ENCODE assay signal across 8 cellular contexts in genomic region chrX:134423606-134424005, GRCh38. TPM values are rescaled to one million over a fixed set of nuclear protein-coding genes. Genes with fewer than 3 reads are reported as not detected.
A peak's percentile ranks its signal among the peaks of the same experiment; 100 is the strongest.
DNase-seq lines count a peak whose midpoint lies in the region; ATAC-seq and TF ChIP-seq lines count a peak whose summit lies in the region.

No MANE protein-coding gene starts in this region.

- H3K9me3 ChIP-seq in cardiac muscle cell (ENCODE audit: low read depth): no peaks in the 10 kb centered on the region
- no peaks in the 10 kb centered on the region for H3K9me3 ChIP-seq in PC-3 (ENCODE audit: low read length)
- H3K9me3 ChIP-seq in lower lobe of right lung: no peaks in the 10 kb centered on the region
- H3K9me3 ChIP-seq in right atrium auricular region: no peaks in the 10 kb centered on the region

- CTCF ChIA-PET in PC-3 (lab: Charles Lee): no interaction called here

- no peaks in the 10 kb centered on the region for H3K9me2 ChIP-seq in PC-3 (replicated peaks; ENCODE audit: low read length)

- peaks cover 35% of the 10 kb centered on the region for H3K36me3 Mint-ChIP-seq in activated naive CD8-positive, alpha-beta T cell treated with anti-CD3 and anti-CD28 coated beads, Interleukin-2, amount 50 U/mL, for 24 hours (ENCODE audit: low read depth)

- ATAC-seq in left cardiac atrium (no peak), PC-3 (peak; percentile 29; the same call in 1 of the 2 replicates), HG02571 (IDR thresholded peaks at IDR 0.05; ENCODE audit: unreplicated experiment) (no peak), lower lobe of right lung (no peak)
- no peak for ATAC-seq in activated naive CD8-positive, alpha-beta T cell treated with anti-CD3 and anti-CD28 coated beads, Interleukin-2, amount 50 U/mL, for 24 hours

- H3K4me1 Mint-ChIP-seq in activated naive CD8-positive, alpha-beta T cell treated with anti-CD3 and anti-CD28 coated beads, Interleukin-2, amount 50 U/mL, for 24 hours: no peaks in the 10 kb centered on the region

- POLR2A ChIA-PET in PC-3 (lab: Charles Lee; ENCODE audit: unreplicated experiment): no interaction called here

- no peaks in the 10 kb centered on the region for H3K27me3 ChIP-seq in cardiac muscle cell
- no peaks in the 10 kb centered on the region for H3K27me3 ChIP-seq in PC-3 (ENCODE audit: low read length)
- H3K27me3 ChIP-seq in lower lobe of right lung (ENCODE audit: low read depth): no peaks in the 10 kb centered on the region
- no peaks in the 10 kb centered on the region for H3K27me3 ChIP-seq in right atrium auricular region

- intact Hi-C loops in left cardiac atrium (cut with DNase I): no loop called here
- intact Hi-C loops in PC-3 (cut with micrococcal nuclease): loop anchor here (1.0 to 5.0 kb wide), 2 partner anchors 39 to 330 kb away; partner anchors contain the start of gene HPRT1
- intact Hi-C loops in lower lobe of right lung (cut with DNase I): no loop called here

- no peak overlapping the region for H3K4me3 Mint-ChIP-seq in activated naive CD8-positive, alpha-beta T cell treated with anti-CD3 and anti-CD28 coated beads, Interleukin-2, amount 50 U/mL, for 24 hours

- H3K9ac ChIP-seq in PC-3 (ENCODE audit: low read length): no peak overlapping the region

- no peak overlapping the region for H2AFZ ChIP-seq in PC-3 (ENCODE audit: low read length)

- no peaks in the 10 kb centered on the region for H3K27me3 Mint-ChIP-seq in activated naive CD8-positive, alpha-beta T cell treated with anti-CD3 and anti-CD28 coated beads, Interleukin-2, amount 50 U/mL, for 24 hours

- H3K4me1 ChIP-seq in cardiac muscle cell (ENCODE audit: low read depth) (no peaks in the 10 kb centered on the region), PC-3 (ENCODE audit: insufficient read depth, low read length) (no peaks in the 10 kb centered on the region), lower lobe of right lung (no peaks in the 10 kb centered on the region), right atrium auricular region (no peaks in the 10 kb centered on the region)

- peak; percentile 15 to 50 for DNase-seq in cardiac muscle cell (ENCODE audit: low read depth in 1 of 2, low spot score in 1 of 2)
- no peak for DNase-seq in left cardiac atrium
- DNase-seq in PC-3: peak; percentile 49
- DNase-seq in fibroblast of the aortic adventitia (ENCODE audit: low read depth): peak; percentile 46
- no peak for DNase-seq in lower lobe of right lung
- DNase-seq in activated naive CD8-positive, alpha-beta T cell treated with anti-CD3 and anti-CD28 coated beads, Interleukin-2, amount 50 U/mL, for 24 hours: no peak
- DNase-seq in right atrium auricular region (ENCODE audit: low spot score): no peak

- H3K36me3 ChIP-seq in cardiac muscle cell (peaks cover 46% of the 10 kb centered on the region), PC-3 (ENCODE audit: low read depth, low read length) (peaks cover 6% of the 10 kb centered on the region; the same call in 1 of the 2 replicates), lower lobe of right lung (peaks cover 20% of the 10 kb centered on the region), right atrium auricular region (peaks cover under 1% of the 10 kb centered on the region)

- TF ChIP-seq CTCF in cardiac muscle cell (IDR thresholded peaks at IDR 0.05; ENCODE audit: low read depth, low read length): peak; percentile 41
- TF ChIP-seq CTCF in PC-3 (conservative IDR thresholded peaks at IDR 0.05; ENCODE audit: low read depth, low read length): peak; percentile 61
- TF ChIP-seq CTCF in fibroblast of the aortic adventitia (IDR thresholded peaks at IDR 0.05; ENCODE audit: insufficient read depth, low read length): peak; percentile 45
- no peak for TF ChIP-seq CTCF in lower lobe of right lung (IDR thresholded peaks at IDR 0.05)
- peak in 1 of 2 donors; percentile 41 for TF ChIP-seq CTCF in right atrium auricular region (IDR thresholded peaks at IDR 0.05)

- no peaks in the 10 kb centered on the region for H4K20me1 ChIP-seq in PC-3 (ENCODE audit: low read length)

- no peaks in the 10 kb centered on the region for H3K79me2 ChIP-seq in PC-3 (ENCODE audit: low read length)

- H3K27ac ChIP-seq in cardiac muscle cell (no peak overlapping the region), PC-3 (ENCODE audit: low read length) (no peak overlapping the region), lower lobe of right lung (no peak overlapping the region), right atrium auricular region (no peak overlapping the region)

- BruUV-seq in PC-3 (replicated peaks; lab: Mats Ljungman, UMichigan): no TSS peak

- H3K4me2 ChIP-seq in PC-3 (ENCODE audit: low read length): no peak overlapping the region

- H3F3A ChIP-seq in PC-3 (ENCODE audit: low read length, unreplicated experiment): no peaks in the 10 kb centered on the region

- H3K4me3 ChIP-seq in cardiac muscle cell: no peak overlapping the region
- no peak overlapping the region for H3K4me3 ChIP-seq in PC-3 (ENCODE audit: low read length)
- H3K4me3 ChIP-seq in fibroblast of the aortic adventitia (ENCODE audit: low read depth, low read length): no peak overlapping the region
- no peak overlapping the region for H3K4me3 ChIP-seq in lower lobe of right lung
- no peak overlapping the region for H3K4me3 ChIP-seq in right atrium auricular region

- H3K9me3 Mint-ChIP-seq in activated naive CD8-positive, alpha-beta T cell treated with anti-CD3 and anti-CD28 coated beads, Interleukin-2, amount 50 U/mL, for 24 hours: no peaks in the 10 kb centered on the region

- H3K27ac Mint-ChIP-seq in activated naive CD8-positive, alpha-beta T cell treated with anti-CD3 and anti-CD28 coated beads, Interleukin-2, amount 50 U/mL, for 24 hours: no peak overlapping the region

RNA-seq across cellular contexts. Expression of gene HPRT1, which starts 36.4 kb away (rescaled TPM):
- total RNA-seq in cardiac muscle cell (7.0 and 13.5 TPM in 2 replicates), left cardiac atrium (10 to 100 TPM; 19.5 to 30.7 TPM), PC-3 (2014; rRNA removed) (27.5 and 44.1 TPM in 2 replicates), fibroblast of the aortic adventitia (ENCODE audit: low replicate concordance) (10.0 and 20.2 TPM in 2 replicates), lower lobe of right lung (18.1 TPM), right atrium auricular region (1 to 10 TPM; 6.6 to 9.6 TPM)
- 62.2 and 73.9 TPM in 2 replicates for polyA plus RNA-seq in cardiac muscle cell

RNA-seq across cellular contexts. Expression of gene PHF6, which starts 50.5 kb away (rescaled TPM):
- total RNA-seq in cardiac muscle cell (44.6 and 59.7 TPM in 2 replicates), left cardiac atrium (10 to 100 TPM; 11.2 to 11.9 TPM), PC-3 (2014; rRNA removed) (16.8 and 22.3 TPM in 2 replicates), fibroblast of the aortic adventitia (ENCODE audit: low replicate concordance) (16.9 and 31.9 TPM in 2 replicates), lower lobe of right lung (15.9 TPM), right atrium auricular region (1 to 10 TPM; 7.0 to 8.2 TPM)
- polyA plus RNA-seq in cardiac muscle cell: 51.0 and 81.1 TPM in 2 replicates

Comparison
In these comparisons a context has a peak if more than half of its experiments do, and no peak if none do; other contexts are left out.
1. DNase-seq: peak in cardiac muscle cell (2 of 2), PC-3 (single experiment) and fibroblast of the aortic adventitia (single experiment); none in left cardiac atrium (single experiment), lower lobe of right lung (single experiment), activated naive CD8-positive, alpha-beta T cell treated with anti-CD3 and anti-CD28 coated beads, Interleukin-2, amount 50 U/mL, for 24 hours (single experiment) and right atrium auricular region (single experiment).